Comparison of ENCODE assay signal across 8 cellular contexts in genomic region chr15:23857028-23857641, GRCh38.
DNase-seq lines count a peak whose midpoint lies in the region; ATAC-seq, FAIRE-seq and TF ChIP-seq lines count a peak whose summit lies in the region.

No MANE protein-coding gene starts in this region.

- H3K4me1 ChIP-seq in PC-9 (replicated peaks; ENCODE audit: insufficient read depth) (no peaks in the 10 kb centered on the region), testis (peaks cover 14% of the 10 kb centered on the region)

- no peak overlapping the region for H3K27ac Mint-ChIP-seq in activated T-helper 17 cell treated with anti-CD3 and anti-CD28 coated beads, Interleukin-2, amount 50 U/mL, for 72 hours

- H3K36me3 ChIP-seq in H7 (replicated peaks; ENCODE audit: control insufficient read depth, insufficient read depth, low read length), result no peaks in the 10 kb centered on the region
- H3K36me3 ChIP-seq in PC-9 (ENCODE audit: low read depth), result no peaks in the 10 kb centered on the region
- no peaks in the 10 kb centered on the region for H3K36me3 ChIP-seq in testis (ENCODE audit: low read depth, missing control alignments)

- H3K27ac ChIP-seq in PC-9, result no peak overlapping the region
- no peak overlapping the region for H3K27ac ChIP-seq in testis

- no peaks in the 10 kb centered on the region for H3K27me3 Mint-ChIP-seq in activated T-helper 17 cell treated with anti-CD3 and anti-CD28 coated beads, Interleukin-2, amount 50 U/mL, for 72 hours

- H3K9me3 ChIP-seq in PC-9 (ENCODE audit: insufficient read depth, low read depth) (no peaks in the 10 kb centered on the region), testis (no peaks in the 10 kb centered on the region)

- no peaks in the 10 kb centered on the region for H3K4me1 Mint-ChIP-seq in activated T-helper 17 cell treated with anti-CD3 and anti-CD28 coated beads, Interleukin-2, amount 50 U/mL, for 72 hours

- H3K36me3 Mint-ChIP-seq in activated T-helper 17 cell treated with anti-CD3 and anti-CD28 coated beads, Interleukin-2, amount 50 U/mL, for 72 hours (ENCODE audit: low read depth), result no peaks in the 10 kb centered on the region

- H3K4me3 ChIP-seq in H7 (ENCODE audit: insufficient read depth, low read depth, low read length) (no peak overlapping the region), PC-9 (no peak overlapping the region), testis (no peak overlapping the region)

- DNase-seq in H7 (peak; percentile 29), PC-9 (peak in 1 of 2 experiments; percentile 16), hippocampal formation (lab: John Stamatoyannopoulos, UW) (peak; percentile 26 to 27), testis (peak; percentile 83)

- H4K20me1 ChIP-seq in PC-9 (ENCODE audit: insufficient read depth), result no peaks in the 10 kb centered on the region

- H2AFZ ChIP-seq in PC-9, result no peak overlapping the region

- CTCF ChIA-PET in PC-9 (lab: Charles Lee), result no interaction called here

- no peaks in the 10 kb centered on the region for H3F3A ChIP-seq in PC-9 (ENCODE audit: insufficient read depth, low read depth)

- no peaks in the 10 kb centered on the region for H3K9me2 ChIP-seq in PC-9 (ENCODE audit: insufficient read depth)

- FAIRE-seq in A204.1 (lab: Jason Lieb, UNC), result peak; percentile 69

- intact Hi-C loops in PC-9 (cut with micrococcal nuclease; ENCODE audit: unreplicated experiment) (no loop called here), testis (cut with DNase I; ENCODE audit: low total_unique reads) (no loop called here)

- H3K9me3 Mint-ChIP-seq in activated T-helper 17 cell treated with anti-CD3 and anti-CD28 coated beads, Interleukin-2, amount 50 U/mL, for 72 hours, result no peaks in the 10 kb centered on the region

- POLR2A ChIA-PET in PC-9 (lab: Charles Lee; ENCODE audit: unreplicated experiment), result no interaction called here

- no peaks in the 10 kb centered on the region for H3K27me3 ChIP-seq in H7 (ENCODE audit: control insufficient read depth, insufficient read depth, low read length)
- peaks cover 11% of the 10 kb centered on the region; the same call in 1 of the 2 replicates for H3K27me3 ChIP-seq in PC-9 (ENCODE audit: insufficient read depth, low read depth)
- no peaks in the 10 kb centered on the region for H3K27me3 ChIP-seq in testis

- no peak overlapping the region for H3K4me3 Mint-ChIP-seq in activated T-helper 17 cell treated with anti-CD3 and anti-CD28 coated beads, Interleukin-2, amount 50 U/mL, for 72 hours

- TF ChIP-seq POLR2A in testis (IDR thresholded peaks at IDR 0.05), result no peak

- no peak overlapping the region for H3K4me2 ChIP-seq in PC-9

- ATAC-seq in activated T-helper 17 cell treated with anti-CD3 and anti-CD28 coated beads, Interleukin-2, amount 50 U/mL, for 72 hours (replicated peaks), result no peak
- no peak for ATAC-seq in HG03460 (IDR thresholded peaks at IDR 0.05; ENCODE audit: unreplicated experiment)
- ATAC-seq in GM21381 (IDR thresholded peaks at IDR 0.05; ENCODE audit: unreplicated experiment), result no peak

- BruUV-seq in PC-9 (replicated peaks; lab: Mats Ljungman, UMichigan), result no TSS peak

- 43 to 44% methylated on average over 12 of the region's 12 CpGs for WGBS in testis, 2 donors

- TF ChIP-seq CTCF in PC-9 (conservative IDR thresholded peaks at IDR 0.05), result peak; percentile 56
- TF ChIP-seq CTCF in testis (IDR thresholded peaks at IDR 0.05), result peak in 2 of 3 experiments; percentile 49 to 50

- no peaks in the 10 kb centered on the region for H3K79me2 ChIP-seq in PC-9 (ENCODE audit: low read depth)
